In genomic region chr13:89925107-89925506, GRCh38 we compare ENCODE assay signal across 9 cellular contexts.
DNase-seq lines count a peak whose midpoint lies in the region; ATAC-seq and TF ChIP-seq lines count a peak whose summit lies in the region.
"Had no signal": no experiment of that assay in that cellular context is flagged by ENCODE, and none has a peak within 500 bp of the region (broad histone marks: within the 10 kb centered on the region; RNA-seq: fewer than 3 reads in every experiment).

No MANE protein-coding gene starts in this region.

- H3K27me3 Mint-ChIP-seq in chondrocyte (ENCODE audit: low read depth) (no peaks in the 10 kb centered on the region), neural crest cell (ENCODE audit: low read depth) (no peaks in the 10 kb centered on the region)
- H3K27me3 Mint-ChIP-seq: memory B cell had no signal

- H3K27ac Mint-ChIP-seq in chondrocyte (ENCODE audit: unreplicated experiment) (no peak overlapping the region), neural crest cell (ENCODE audit: unreplicated experiment) (no peak overlapping the region)
- H3K27ac Mint-ChIP-seq: memory B cell had no signal

- peaks cover 6% of the 10 kb centered on the region for H3K4me1 Mint-ChIP-seq in chondrocyte (ENCODE audit: low read depth)
- no peaks in the 10 kb centered on the region for H3K4me1 Mint-ChIP-seq in neural crest cell
- H3K4me1 Mint-ChIP-seq: memory B cell had no signal

- H3K4me3 Mint-ChIP-seq in chondrocyte (ENCODE audit: unreplicated experiment) (no peak overlapping the region), neural crest cell (no peak overlapping the region)
- H3K4me3 Mint-ChIP-seq: memory B cell had no signal

- ATAC-seq in HG02759 (IDR thresholded peaks at IDR 0.05; ENCODE audit: unreplicated experiment) = no peak
- no peak for ATAC-seq in GM18502 (IDR thresholded peaks at IDR 0.05; ENCODE audit: poor library complexity, unreplicated experiment)

- DNase-seq in DMS153 treated with DMSO at 0.1 percent for 48 hours (lab: John Stamatoyannopoulos, UW; ENCODE audit: unreplicated experiment) (peak; percentile 27), DMS153 (lab: John Stamatoyannopoulos, UW) (no peak), NCI-H2081 (lab: John Stamatoyannopoulos, UW) (peak; percentile 13 to 27), chondrocyte (ENCODE audit: low spot score) (no peak), neural crest cell (ENCODE audit: low read depth, low spot score) (no peak), NCI-H187 (lab: John Stamatoyannopoulos, UW) (no peak)

- H3K9me3 Mint-ChIP-seq in chondrocyte (ENCODE audit: low read depth) = no peaks in the 10 kb centered on the region
- H3K9me3 Mint-ChIP-seq in neural crest cell = peaks cover 3% of the 10 kb centered on the region

- no peaks in the 10 kb centered on the region for H3K36me3 Mint-ChIP-seq in chondrocyte (ENCODE audit: low read depth)
- H3K36me3 Mint-ChIP-seq in neural crest cell (ENCODE audit: low read depth) = no peaks in the 10 kb centered on the region
- H3K36me3 Mint-ChIP-seq: memory B cell had no signal

- TF ChIP-seq CTCF in chondrocyte (IDR thresholded peaks at IDR 0.05) = peak; percentile 86
- peak; percentile 63 for TF ChIP-seq CTCF in neural crest cell (conservative IDR thresholded peaks at IDR 0.05)

Comparison
In these comparisons a context has a peak if more than half of its experiments do, and no peak if none do; other contexts are left out.
1. DNase-seq: peak in DMS153 treated with DMSO at 0.1 percent for 48 hours (single experiment) and NCI-H2081 (2 of 2); none in DMS153 (single experiment), chondrocyte (single experiment), neural crest cell (single experiment) and NCI-H187 (0 of 2).